24 cellular contexts compared by ENCODE assay signal in genomic region chr2:130814931-130815680, GRCh38. TPM values are rescaled to one million over a fixed set of nuclear protein-coding genes. Genes with fewer than 3 reads are reported as not detected.
"Had no signal": no experiment of that assay in that cellular context is flagged by ENCODE, and none has a peak within 500 bp of the region (broad histone marks: within the 10 kb centered on the region; RNA-seq: fewer than 3 reads in every experiment).

No MANE protein-coding gene starts in this region.

- H3K27ac Mint-ChIP-seq: activated naive CD4-positive, alpha-beta T cell treated with anti-CD3 and anti-CD28 coated beads, Interleukin-2, amount 10 ng/mL, durations not matched to agents 7 days and 5 days; activated T-cell treated with anti-CD3 and anti-CD28 coated beads, Interleukin-2, amount 50 U/mL, for 72 hours; dendritic cell treated with granulocyte-macrophage colony-stimulating factor and Interleukin-4, amounts not matched to agents 40 ng/mL and 50 ng/mL, for 4 days; naive thymus-derived CD4-positive, alpha-beta T cell; stimulated activated naive CD8-positive, alpha-beta T cell treated with anti-CD3 and anti-CD28 coated beads, Interleukin-15, Interleukin-2, amounts not matched to agents 100 ng/mL and 50 ng/mL, for 24 hours; T-helper 2 cell treated with Interferon-gamma antibody and Interleukin-4, amounts not matched to agents 5 μg/mL and 100 μg/mL, for 36 hours had no signal

- ATAC-seq: activated T-cell treated with anti-CD3 and anti-CD28 coated beads, Interleukin-2, amount 50 U/mL, for 72 hours; foreskin keratinocyte; lower lobe of right lung; naive thymus-derived CD4-positive, alpha-beta T cell had no signal

- H3K4me1 ChIP-seq: foreskin keratinocyte, lower lobe of right lung, prostate gland, uterus had no signal

- H3K9me3 Mint-ChIP-seq: activated naive CD4-positive, alpha-beta T cell treated with anti-CD3 and anti-CD28 coated beads, Interleukin-2, amount 10 ng/mL, durations not matched to agents 7 days and 5 days; activated T-cell treated with anti-CD3 and anti-CD28 coated beads, Interleukin-2, amount 50 U/mL, for 72 hours; dendritic cell treated with granulocyte-macrophage colony-stimulating factor and Interleukin-4, amounts not matched to agents 40 ng/mL and 50 ng/mL, for 4 days; naive thymus-derived CD4-positive, alpha-beta T cell; stimulated activated naive CD8-positive, alpha-beta T cell treated with anti-CD3 and anti-CD28 coated beads, Interleukin-15, Interleukin-2, amounts not matched to agents 100 ng/mL and 50 ng/mL, for 24 hours; T-helper 2 cell treated with Interferon-gamma antibody and Interleukin-4, amounts not matched to agents 5 μg/mL and 100 μg/mL, for 36 hours had no signal

- H3K4me3 Mint-ChIP-seq: activated naive CD4-positive, alpha-beta T cell treated with anti-CD3 and anti-CD28 coated beads, Interleukin-2, amount 10 ng/mL, durations not matched to agents 7 days and 5 days; activated T-cell treated with anti-CD3 and anti-CD28 coated beads, Interleukin-2, amount 50 U/mL, for 72 hours; dendritic cell treated with granulocyte-macrophage colony-stimulating factor and Interleukin-4, amounts not matched to agents 40 ng/mL and 50 ng/mL, for 4 days; naive thymus-derived CD4-positive, alpha-beta T cell; stimulated activated naive CD8-positive, alpha-beta T cell treated with anti-CD3 and anti-CD28 coated beads, Interleukin-15, Interleukin-2, amounts not matched to agents 100 ng/mL and 50 ng/mL, for 24 hours; T-helper 2 cell treated with Interferon-gamma antibody and Interleukin-4, amounts not matched to agents 5 μg/mL and 100 μg/mL, for 36 hours had no signal

- DNase-seq: activated CD4-positive, alpha-beta T cell treated with anti-CD3 and anti-CD28 coated beads for 1 hour; activated CD4-positive, alpha-beta T cell treated with anti-CD3 and anti-CD28 coated beads, Interleukin-2, amount 50 U/mL, for 1 hour; activated effector memory CD4-positive, alpha-beta T cell treated with anti-CD3 and anti-CD28 coated beads, Interleukin-2, amount 50 U/mL, for 16 hours; activated naive CD4-positive, alpha-beta T cell treated with anti-CD3 and anti-CD28 coated beads, Interleukin-2, amount 10 ng/mL, durations not matched to agents 7 days and 5 days; activated T-cell treated with anti-CD3 and anti-CD28 coated beads, Interleukin-2, amount 50 U/mL, for 72 hours; amygdala; effector CD4-positive, alpha-beta T cell; foreskin keratinocyte; kidney; lower lobe of right lung; mesendoderm; naive thymus-derived CD4-positive, alpha-beta T cell; stimulated activated CD4-positive, alpha-beta T cell treated with anti-CD3 and anti-CD28 coated beads, Interleukin-4, amount 100 ng/mL, for 24 hours; substantia nigra; uterus; WERI-Rb-1 had no signal

- H3K36me3 Mint-ChIP-seq: activated naive CD4-positive, alpha-beta T cell treated with anti-CD3 and anti-CD28 coated beads, Interleukin-2, amount 10 ng/mL, durations not matched to agents 7 days and 5 days had no signal

- H3K4me3 ChIP-seq: cardiac muscle cell, lower lobe of right lung, prostate gland, tibial artery, uterus had no signal

- H3K27me3 ChIP-seq: cardiac muscle cell, foreskin keratinocyte, tibial artery, uterus had no signal

- H3K4me1 Mint-ChIP-seq: activated naive CD4-positive, alpha-beta T cell treated with anti-CD3 and anti-CD28 coated beads, Interleukin-2, amount 10 ng/mL, durations not matched to agents 7 days and 5 days; naive thymus-derived CD4-positive, alpha-beta T cell had no signal

- H3K9me3 ChIP-seq: lower lobe of right lung, prostate gland, tibial artery, uterus had no signal

- H3K27ac ChIP-seq: cardiac muscle cell, foreskin keratinocyte, lower lobe of right lung, prostate gland, tibial artery, uterus, WERI-Rb-1 had no signal

- H3K36me3 ChIP-seq: cardiac muscle cell, lower lobe of right lung, prostate gland, tibial artery, uterus, WERI-Rb-1 had no signal

RNA-seq across cellular contexts. Expression of gene AMER3, which starts 59.8 kb away (rescaled TPM):
- total RNA-seq: activated T-cell treated with anti-CD3 and anti-CD28 coated beads, Interleukin-2, amount 50 U/mL, for 72 hours; foreskin keratinocyte; glomerular endothelial cell; kidney; lower lobe of right lung; naive thymus-derived CD4-positive, alpha-beta T cell; osteocyte had no signal
